Comparison of ENCODE assay signal across 17 cellular contexts in the genomic region with DNA sequence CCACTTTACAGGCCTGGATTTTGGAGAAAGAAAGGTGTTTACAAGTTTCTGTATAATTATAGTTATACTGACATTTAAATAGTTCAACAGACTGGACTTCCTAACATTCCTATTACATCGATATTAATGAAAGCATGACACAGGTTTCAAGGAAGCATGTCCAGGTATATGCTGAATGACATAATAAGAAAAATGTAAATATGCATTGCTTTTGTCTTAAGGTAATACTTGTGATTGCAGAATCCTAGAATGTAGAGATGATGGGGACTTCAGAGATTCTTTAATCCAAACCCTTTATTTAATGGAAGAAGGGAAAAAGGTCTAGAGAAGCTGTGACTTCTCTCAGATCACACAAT. TPM values are rescaled to one million over a fixed set of nuclear protein-coding genes. Genes with fewer than 3 reads are reported as not detected.
DNase-seq lines count a peak whose midpoint lies in the region; ATAC-seq and TF ChIP-seq lines count a peak whose summit lies in the region.
"Had no signal": no experiment of that assay in that cellular context is flagged by ENCODE, and none has a peak within 500 bp of the region (broad histone marks: within the 10 kb centered on the region; RNA-seq: fewer than 3 reads in every experiment).

No MANE protein-coding gene starts in this region.

- POLR2A ChIA-PET in A673 (lab: Charles Lee; ENCODE audit: low non-redundant PET) = no interaction called here

- DNase-seq in A673 (ENCODE audit: low spot score) = no peak
- no peak for DNase-seq in adipocyte (ENCODE audit: low read depth)
- no peak for DNase-seq in fibroblast of lung (ENCODE audit: low read depth in 2 of 2)
- no peak for DNase-seq in gastrocnemius medialis
- no peak for DNase-seq in activated naive CD8-positive, alpha-beta T cell treated with anti-CD3 and anti-CD28 coated beads, Interleukin-2, amount 50 U/mL, for 24 hours
- DNase-seq in ecto neural progenitor cell (ENCODE audit: low spot score) = no peak
- DNase-seq: activated CD4-positive, alpha-beta T cell treated with anti-CD3 and anti-CD28 coated beads, Interleukin-2, amount 10 ng/mL, durations not matched to agents 24 days and 14 days; activated T-cell treated with anti-CD3 and anti-CD28 coated beads, Interleukin-2, amount 50 U/mL, for 48 hours; COR-L47; GF-D8; mucosa of descending colon; NCI-H82 had no signal

- peaks cover 66% of the 10 kb centered on the region for H3K4me1 ChIP-seq in A673 (ENCODE audit: insufficient read depth, low read length, poor library complexity, severe bottlenecking)
- peaks cover 84% of the 10 kb centered on the region for H3K4me1 ChIP-seq in adipocyte (ENCODE audit: control insufficient read depth, insufficient read depth, low read length)
- H3K4me1 ChIP-seq in fibroblast of lung (ENCODE audit: control insufficient read depth, extremely low read depth, insufficient read depth, low read length) = peaks cover 23% of the 10 kb centered on the region
- H3K4me1 ChIP-seq in gastrocnemius medialis = peaks cover 62 to 74% of the 10 kb centered on the region in 2 donors

- H3K27me3 ChIP-seq in A673 (replicated peaks; ENCODE audit: insufficient read depth, low read depth, low read length, poor library complexity) (no peaks in the 10 kb centered on the region), adipocyte (replicated peaks; ENCODE audit: control insufficient read depth, insufficient read depth, low read length) (no peaks in the 10 kb centered on the region), fibroblast of lung (ENCODE audit: control insufficient read depth, insufficient read depth, low read length) (no peaks in the 10 kb centered on the region), gastrocnemius medialis (no peaks in the 10 kb centered on the region)

- H3K27ac ChIP-seq in A673 (ENCODE audit: low read depth, low read length, poor library complexity, severe bottlenecking) = peak overlapping the region; percentile 77
- H3K27ac ChIP-seq in fibroblast of lung (ENCODE audit: insufficient read depth, low read length) = peak overlapping the region; percentile 70
- peak overlapping the region; percentile 77 to 88 (median 82) for H3K27ac ChIP-seq in gastrocnemius medialis
- H3K27ac ChIP-seq: RWPE1 had no signal

- no peak overlapping the region for H2AFZ ChIP-seq in fibroblast of lung (ENCODE audit: low read length)

- TF ChIP-seq POLR2A in gastrocnemius medialis (IDR thresholded peaks at IDR 0.05) = no peak

- no peaks in the 10 kb centered on the region for H3K9me3 Mint-ChIP-seq in activated naive CD8-positive, alpha-beta T cell treated with anti-CD3 and anti-CD28 coated beads, Interleukin-2, amount 50 U/mL, for 24 hours
- H3K9me3 Mint-ChIP-seq: activated CD4-positive, alpha-beta T cell treated with anti-CD3 and anti-CD28 coated beads, Interleukin-2, amount 10 ng/mL, durations not matched to agents 24 days and 14 days; dendritic cell treated with granulocyte-macrophage colony-stimulating factor and Interleukin-4, amounts not matched to agents 40 ng/mL and 50 ng/mL, for 4 days; T-helper 2 cell treated with Interferon-gamma antibody and Interleukin-4, amounts not matched to agents 5 μg/mL and 100 μg/mL, for 36 hours had no signal

- no peaks in the 10 kb centered on the region for H4K20me1 ChIP-seq in fibroblast of lung (ENCODE audit: control insufficient read depth, extremely low read depth, insufficient read depth, low read length)

- peak overlapping the region; percentile 73 for H3K4me2 ChIP-seq in fibroblast of lung (ENCODE audit: extremely low read depth, insufficient read depth, low read length)

- ATAC-seq in gastrocnemius medialis = no peak
- no peak for ATAC-seq in HG03196 (IDR thresholded peaks at IDR 0.05; ENCODE audit: unreplicated experiment)
- ATAC-seq in HG03378 (IDR thresholded peaks at IDR 0.05; ENCODE audit: unreplicated experiment) = no peak
- ATAC-seq in activated naive CD8-positive, alpha-beta T cell treated with anti-CD3 and anti-CD28 coated beads, Interleukin-2, amount 50 U/mL, for 24 hours = no peak

- peaks cover 6% of the 10 kb centered on the region for H3K4me1 Mint-ChIP-seq in activated naive CD8-positive, alpha-beta T cell treated with anti-CD3 and anti-CD28 coated beads, Interleukin-2, amount 50 U/mL, for 24 hours

- intact Hi-C loops in A673 (cut with micrococcal nuclease; ENCODE audit: unreplicated experiment) (loop anchor here (5.0 kb wide), 1 partner anchor 262 kb away; no protein-coding TSS in a partner anchor), gastrocnemius medialis (cut with DNase I; ENCODE audit: low total_unique reads) (loop anchor here (2.0 to 10.0 kb wide), 2 partner anchors 16 to 696 kb away; a partner anchor contains a TSS)

- BruUV-seq in A673 (replicated peaks; lab: Mats Ljungman, UMichigan) = no TSS peak

- no peaks in the 10 kb centered on the region for H3K36me3 ChIP-seq in A673 (ENCODE audit: insufficient read depth, low read length, poor library complexity, severe bottlenecking)
- H3K36me3 ChIP-seq in adipocyte (ENCODE audit: control insufficient read depth, insufficient read depth, low read length, severe bottlenecking) = no peaks in the 10 kb centered on the region
- peaks cover 2% of the 10 kb centered on the region for H3K36me3 ChIP-seq in fibroblast of lung (ENCODE audit: control insufficient read depth, insufficient read depth, low read length)
- H3K36me3 ChIP-seq in gastrocnemius medialis = no peaks in the 10 kb centered on the region

- in situ Hi-C loops in gastrocnemius medialis (cut with MboI; ENCODE audit: low sequenced_read_pairs in 4 of 4) = loop anchor here in 1 of 4 donors (10.0 kb wide), 1 partner anchor 74 kb away; no protein-coding TSS in a partner anchor

- no peak overlapping the region for H3K4me3 Mint-ChIP-seq in activated naive CD8-positive, alpha-beta T cell treated with anti-CD3 and anti-CD28 coated beads, Interleukin-2, amount 50 U/mL, for 24 hours
- H3K4me3 Mint-ChIP-seq: activated CD4-positive, alpha-beta T cell treated with anti-CD3 and anti-CD28 coated beads, Interleukin-2, amount 10 ng/mL, durations not matched to agents 24 days and 14 days; dendritic cell treated with granulocyte-macrophage colony-stimulating factor and Interleukin-4, amounts not matched to agents 40 ng/mL and 50 ng/mL, for 4 days; T-helper 2 cell treated with Interferon-gamma antibody and Interleukin-4, amounts not matched to agents 5 μg/mL and 100 μg/mL, for 36 hours had no signal

- H3K9me3 ChIP-seq in A673 (ENCODE audit: low read depth, low read length, poor library complexity, severe bottlenecking) = no peaks in the 10 kb centered on the region
- H3K9me3 ChIP-seq in adipocyte (ENCODE audit: control insufficient read depth, low read length) = no peaks in the 10 kb centered on the region
- H3K9me3 ChIP-seq in fibroblast of lung (ENCODE audit: control insufficient read depth, insufficient read depth, low read depth, low read length) = no peaks in the 10 kb centered on the region
- no peaks in the 10 kb centered on the region for H3K9me3 ChIP-seq in gastrocnemius medialis
- H3K9me3 ChIP-seq: mucosa of descending colon had no signal

- H3K79me2 ChIP-seq in fibroblast of lung (ENCODE audit: control insufficient read depth, insufficient read depth, low read length) = peaks cover 98% of the 10 kb centered on the region

- H3K9ac ChIP-seq in adipocyte (ENCODE audit: low read length) (peak overlapping the region; percentile 44), fibroblast of lung (ENCODE audit: insufficient read depth, low read length) (no peak overlapping the region)

- no peak overlapping the region for H3K4me3 ChIP-seq in A673 (ENCODE audit: low read depth, low read length, poor library complexity, severe bottlenecking)
- peak overlapping the region; percentile 26 for H3K4me3 ChIP-seq in adipocyte (ENCODE audit: low read length)
- no peak overlapping the region for H3K4me3 ChIP-seq in fibroblast of lung (replicated peaks in 1 of 4; ENCODE audit: control extremely low read depth in 1 of 4, insufficient read depth in 1 of 4, low read depth in 3 of 4, low read length in 4 of 4)
- H3K4me3 ChIP-seq in gastrocnemius medialis = no peak overlapping the region
- H3K4me3 ChIP-seq: mucosa of descending colon had no signal

- peaks cover 26% of the 10 kb centered on the region for H3K27me3 Mint-ChIP-seq in activated naive CD8-positive, alpha-beta T cell treated with anti-CD3 and anti-CD28 coated beads, Interleukin-2, amount 50 U/mL, for 24 hours
- H3K27me3 Mint-ChIP-seq: dendritic cell treated with granulocyte-macrophage colony-stimulating factor and Interleukin-4, amounts not matched to agents 40 ng/mL and 50 ng/mL, for 4 days had no signal

- CTCF ChIA-PET in A673 (lab: Charles Lee) = no interaction called here

- no peak overlapping the region for H3K27ac Mint-ChIP-seq in activated naive CD8-positive, alpha-beta T cell treated with anti-CD3 and anti-CD28 coated beads, Interleukin-2, amount 50 U/mL, for 24 hours
- H3K27ac Mint-ChIP-seq: activated CD4-positive, alpha-beta T cell treated with anti-CD3 and anti-CD28 coated beads, Interleukin-2, amount 10 ng/mL, durations not matched to agents 24 days and 14 days; dendritic cell treated with granulocyte-macrophage colony-stimulating factor and Interleukin-4, amounts not matched to agents 40 ng/mL and 50 ng/mL, for 4 days; T-helper 2 cell treated with Interferon-gamma antibody and Interleukin-4, amounts not matched to agents 5 μg/mL and 100 μg/mL, for 36 hours had no signal

- TF ChIP-seq CTCF in A673 (conservative IDR thresholded peaks at IDR 0.05; ENCODE audit: low read depth, low read length) (no peak), fibroblast of lung (conservative IDR thresholded peaks at IDR 0.05 in 1 of 2, IDR thresholded peaks at IDR 0.05 in 1 of 2; ENCODE audit: low read depth in 1 of 2, low read length in 2 of 2) (no peak), gastrocnemius medialis (IDR thresholded peaks at IDR 0.05 in 4 of 5, conservative IDR thresholded peaks at IDR 0.05 in 1 of 5) (no peak)

- H3K36me3 Mint-ChIP-seq in activated naive CD8-positive, alpha-beta T cell treated with anti-CD3 and anti-CD28 coated beads, Interleukin-2, amount 50 U/mL, for 24 hours (ENCODE audit: low read depth) = no peaks in the 10 kb centered on the region

RNA-seq across cellular contexts. Expression of a gene that starts 5.0 kb away (rescaled TPM):
- total RNA-seq in A673 (2021) (45.7 and 48.7 TPM in 2 replicates), fibroblast of lung (16.2 and 44.6 TPM in 2 replicates), gastrocnemius medialis (10 to 100 TPM in 2 of 4 donors, 1 to 10 TPM in 2; 7.7 to 19.3 (median 12.0) TPM)
- 22.0 and 25.2 TPM in 2 replicates for polyA plus RNA-seq in fibroblast of lung
- 19.6 and 23.0 TPM in 2 replicates for polyA plus RNA-seq in fibroblast of lung (2012)
- 38.8 and 44.0 TPM in 2 replicates for polyA minus RNA-seq in fibroblast of lung (ENCODE audit: low replicate concordance)
